13 cellular contexts compared by ENCODE assay signal in genomic region chr21:42721341-42721824, GRCh38.
DNase-seq lines count a peak whose midpoint lies in the region; ATAC-seq, FAIRE-seq and TF ChIP-seq lines count a peak whose summit lies in the region.
"Had no signal": no experiment of that assay in that cellular context is flagged by ENCODE, and none has a peak within 500 bp of the region (broad histone marks: within the 10 kb centered on the region; RNA-seq: fewer than 3 reads in every experiment).

No MANE protein-coding gene starts in this region.

- no peaks in the 10 kb centered on the region for H3K36me3 ChIP-seq in HCT116 (ENCODE audit: control insufficient read depth in 1 of 2, insufficient read depth in 2 of 2, low read length in 2 of 2)
- H3K36me3 ChIP-seq in kidney (ENCODE audit: control insufficient read depth in 1 of 2, insufficient read depth in 2 of 2, low read length in 2 of 2), result no peaks in the 10 kb centered on the region
- H3K36me3 ChIP-seq in sigmoid colon, result peaks cover 0 to 5% (median 2%) of the 10 kb centered on the region in 4 donors
- H3K36me3 ChIP-seq: tibial artery had no signal

- TF ChIP-seq CTCF in HCT116 (IDR thresholded peaks at IDR 0.05 in 2 of 3, conservative IDR thresholded peaks at IDR 0.05 in 1 of 3; ENCODE audit: borderline replicate concordance in 1 of 3, insufficient read depth in 1 of 3, low read depth in 2 of 3, low read length in 2 of 3), result no peak
- TF ChIP-seq CTCF in cardiac fibroblast (IDR thresholded peaks at IDR 0.05; ENCODE audit: low read depth, low read length), result no peak
- no peak for TF ChIP-seq CTCF in kidney (IDR thresholded peaks at IDR 0.05; ENCODE audit: borderline replicate concordance, extremely low read depth, insufficient read depth)
- no peak for TF ChIP-seq CTCF in sigmoid colon (IDR thresholded peaks at IDR 0.05)

- no peak overlapping the region for H3K4me3 ChIP-seq in HCT116 (replicated peaks in 1 of 2; ENCODE audit: low read depth in 1 of 2, low read length in 2 of 2)
- no peak overlapping the region for H3K4me3 ChIP-seq in cardiac fibroblast (replicated peaks in 1 of 2; ENCODE audit: low read depth in 2 of 2, low read length in 2 of 2)
- no peak overlapping the region for H3K4me3 ChIP-seq in kidney (ENCODE audit: low read length in 2 of 2)
- H3K4me3 ChIP-seq in sigmoid colon, result peak overlapping the region in 2 of 4 donors; percentile 1 to 24
- H3K4me3 ChIP-seq: tibial artery had no signal

- no peak for DNase-seq in HCT116 (ENCODE audit: low read depth, low spot score)
- peak; percentile 22 to 53 for DNase-seq in cardiac fibroblast (ENCODE audit: low read depth in 2 of 2)
- peak; percentile 75 for DNase-seq in kidney
- peak; percentile 85 for DNase-seq in sigmoid colon
- no peak for DNase-seq in substantia nigra (lab: John Stamatoyannopoulos, UW)
- no peak for DNase-seq in activated CD8-positive, alpha-beta memory T cell treated with anti-CD3 and anti-CD28 coated beads, Interleukin-2, amount 50 U/mL, for 4 hours
- DNase-seq in activated CD8-positive, alpha-beta T cell treated with anti-CD3 and anti-CD28 coated beads, Interleukin-2, amount 10 ng/mL, durations not matched to agents 7 days and 5 days, result no peak
- no peak for DNase-seq in GM03348 (ENCODE audit: low spot score)
- DNase-seq: naive thymus-derived CD4-positive, alpha-beta T cell; NCI-H2171; tibial artery had no signal

- no peak overlapping the region for H3K4me3 Mint-ChIP-seq in activated CD8-positive, alpha-beta T cell treated with anti-CD3 and anti-CD28 coated beads, Interleukin-2, amount 10 ng/mL, durations not matched to agents 7 days and 5 days
- H3K4me3 Mint-ChIP-seq: central memory CD8-positive, alpha-beta T cell; naive thymus-derived CD4-positive, alpha-beta T cell had no signal

- POLR2A ChIA-PET in HCT116 (lab: Charles Lee), result no interaction called here
- POLR2A ChIA-PET in activated CD8-positive, alpha-beta T cell treated with anti-CD3 and anti-CD28 coated beads, Interleukin-2, amount 10 ng/mL, durations not matched to agents 7 days and 5 days (lab: Charles Lee), result no interaction called here

- peaks cover 20% of the 10 kb centered on the region for H3K4me1 Mint-ChIP-seq in activated CD8-positive, alpha-beta T cell treated with anti-CD3 and anti-CD28 coated beads, Interleukin-2, amount 10 ng/mL, durations not matched to agents 7 days and 5 days (ENCODE audit: low read depth)
- H3K4me1 Mint-ChIP-seq: central memory CD8-positive, alpha-beta T cell had no signal

- no peaks in the 10 kb centered on the region for H3K27me3 Mint-ChIP-seq in activated CD8-positive, alpha-beta T cell treated with anti-CD3 and anti-CD28 coated beads, Interleukin-2, amount 10 ng/mL, durations not matched to agents 7 days and 5 days (ENCODE audit: low read depth)

- H3K9me3 ChIP-seq in HCT116 (ENCODE audit: control insufficient read depth in 1 of 2, insufficient read depth in 1 of 2, low read depth in 1 of 2, low read length in 2 of 2) (no peaks in the 10 kb centered on the region), kidney (ENCODE audit: control insufficient read depth in 1 of 2, low read length in 2 of 2) (no peaks in the 10 kb centered on the region), sigmoid colon (no peaks in the 10 kb centered on the region)
- H3K9me3 ChIP-seq: tibial artery had no signal

- WGBS in sigmoid colon, 2 donors, result 8 to 51% methylated on average over 6 of the region's 6 CpGs

- no peaks in the 10 kb centered on the region for H4K20me1 ChIP-seq in HCT116 (ENCODE audit: insufficient read depth)

- CTCF ChIA-PET in HCT116 (lab: Charles Lee), result no interaction called here
- CTCF ChIA-PET in activated CD8-positive, alpha-beta T cell treated with anti-CD3 and anti-CD28 coated beads, Interleukin-2, amount 10 ng/mL, durations not matched to agents 7 days and 5 days (lab: Charles Lee), result no interaction called here

- H3K36me3 Mint-ChIP-seq in activated CD8-positive, alpha-beta T cell treated with anti-CD3 and anti-CD28 coated beads, Interleukin-2, amount 10 ng/mL, durations not matched to agents 7 days and 5 days (ENCODE audit: low read depth), result no peaks in the 10 kb centered on the region
- H3K36me3 Mint-ChIP-seq: activated naive CD4-positive, alpha-beta T cell treated with anti-CD3 and anti-CD28 coated beads, Interleukin-2, amount 50 U/mL, for 72 hours had no signal

- TF ChIP-seq POLR2A in HCT116 (IDR thresholded peaks at IDR 0.05; ENCODE audit: borderline replicate concordance, extremely low read depth, insufficient read depth, insufficient read length) (no peak), sigmoid colon (IDR thresholded peaks at IDR 0.05) (no peak)

- no peaks in the 10 kb centered on the region for H3K27me3 ChIP-seq in HCT116 (ENCODE audit: insufficient read depth, low read length)
- H3K27me3 ChIP-seq in sigmoid colon, result no peaks in the 10 kb centered on the region
- H3K27me3 ChIP-seq: tibial artery had no signal

- no peaks in the 10 kb centered on the region for H3K79me2 ChIP-seq in HCT116 (ENCODE audit: insufficient read depth, low read length)

- TF ChIP-seq EP300 in sigmoid colon (IDR thresholded peaks at IDR 0.05), result peak; percentile 72 to 85 (median 78)

- H3K27ac ChIP-seq in HCT116 (ENCODE audit: low read depth, low read length) (no peak overlapping the region), kidney (ENCODE audit: low read depth in 2 of 2, low read length in 2 of 2) (no peak overlapping the region), sigmoid colon (peak overlapping the region in 3 of 4 donors; percentile 70 to 75 (median 73)), substantia nigra (ENCODE audit: low read depth, low read length, poor library complexity, severe bottlenecking) (no peak overlapping the region)
- H3K27ac ChIP-seq: tibial artery had no signal

- H3K4me2 ChIP-seq in HCT116 (ENCODE audit: low read length), result peak overlapping the region; percentile 37

- no peak overlapping the region for H2AFZ ChIP-seq in HCT116 (ENCODE audit: low read depth, low read length, poor library complexity, severe bottlenecking)

- no TSS peak for BruUV-seq in HCT116 (replicated peaks; lab: Mats Ljungman, UMichigan)

- H3K27ac Mint-ChIP-seq in activated CD8-positive, alpha-beta T cell treated with anti-CD3 and anti-CD28 coated beads, Interleukin-2, amount 10 ng/mL, durations not matched to agents 7 days and 5 days, result no peak overlapping the region
- H3K27ac Mint-ChIP-seq: activated naive CD4-positive, alpha-beta T cell treated with anti-CD3 and anti-CD28 coated beads, Interleukin-2, amount 50 U/mL, for 72 hours had no signal

- no peak for ATAC-seq in HCT116
- no peak for ATAC-seq in activated CD8-positive, alpha-beta T cell treated with anti-CD3 and anti-CD28 coated beads, Interleukin-2, amount 10 ng/mL, durations not matched to agents 7 days and 5 days
- ATAC-seq: activated naive CD4-positive, alpha-beta T cell treated with anti-CD3 and anti-CD28 coated beads, Interleukin-2, amount 50 U/mL, for 72 hours; naive thymus-derived CD4-positive, alpha-beta T cell had no signal

- H3K9me3 Mint-ChIP-seq in activated CD8-positive, alpha-beta T cell treated with anti-CD3 and anti-CD28 coated beads, Interleukin-2, amount 10 ng/mL, durations not matched to agents 7 days and 5 days (ENCODE audit: insufficient read depth), result no peaks in the 10 kb centered on the region
- H3K9me3 Mint-ChIP-seq: activated naive CD4-positive, alpha-beta T cell treated with anti-CD3 and anti-CD28 coated beads, Interleukin-2, amount 50 U/mL, for 72 hours; central memory CD8-positive, alpha-beta T cell; naive thymus-derived CD4-positive, alpha-beta T cell had no signal

- peaks cover 74 to 85% of the 10 kb centered on the region in 2 experiments for H3K4me1 ChIP-seq in HCT116 (ENCODE audit: control insufficient read depth in 1 of 2, insufficient read depth in 2 of 2, low read length in 2 of 2)
- peaks cover 6 to 32% of the 10 kb centered on the region in 2 donors for H3K4me1 ChIP-seq in kidney (ENCODE audit: control insufficient read depth in 1 of 2, insufficient read depth in 1 of 2, low read depth in 1 of 2, low read length in 2 of 2)
- peaks cover 0 to 28% (median 24%) of the 10 kb centered on the region in 4 donors for H3K4me1 ChIP-seq in sigmoid colon

- H3K9ac ChIP-seq in HCT116 (ENCODE audit: low read length) (peak overlapping the region; percentile 7; the same call in 1 of the 2 replicates), kidney (ENCODE audit: low read length in 2 of 2) (no peak overlapping the region)

- no peaks in the 10 kb centered on the region for H3K9me2 ChIP-seq in HCT116 (ENCODE audit: insufficient read depth)

- RAD21 ChIA-PET in HCT116 (lab: Charles Lee; ENCODE audit: low non-redundant PET in 1 of 2, low total read pairs in 2 of 2, uncharacterized antibody in 2 of 2, unreplicated experiment in 2 of 2), result no interaction called here

- FAIRE-seq in kidney (lab: Jason Lieb, UNC), result no peak

- no peak for TF ChIP-seq RAD21 in HCT116 (IDR thresholded peaks at IDR 0.05; ENCODE audit: low read depth)

- intact Hi-C loops in HCT116 (cut with micrococcal nuclease) (loop anchor here (10.0 kb wide), 2 partner anchors 67 to 107 kb away; partner anchors contain the start of gene PDE9A), kidney (cut with DNase I) (no loop called here), sigmoid colon (cut with DNase I) (loop anchor here (5.0 kb wide), 1 partner anchor 64 kb away; no protein-coding TSS in a partner anchor)

TF ChIP-seq in HCT116, 20 proteins besides CTCF, POLR2A, EP300 and RAD21 (continues in another document):
- TF ChIP-seq FOSL1 (IDR thresholded peaks at IDR 0.05; ENCODE audit: low read depth), result no peak
- no peak for TF ChIP-seq SP1 (IDR thresholded peaks at IDR 0.05; ENCODE audit: low read depth)
- TF ChIP-seq CBX3 (IDR thresholded peaks at IDR 0.05; ENCODE audit: low read depth), result no peak
- no peak for TF ChIP-seq JUND (IDR thresholded peaks at IDR 0.05)
- TF ChIP-seq, protein P1, sequence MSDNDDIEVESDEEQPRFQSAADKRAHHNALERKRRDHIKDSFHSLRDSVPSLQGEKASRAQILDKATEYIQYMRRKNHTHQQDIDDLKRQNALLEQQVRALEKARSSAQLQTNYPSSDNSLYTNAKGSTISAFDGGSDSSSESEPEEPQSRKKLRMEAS (IDR thresholded peaks at IDR 0.05), result no peak
- TF ChIP-seq, protein P2, sequence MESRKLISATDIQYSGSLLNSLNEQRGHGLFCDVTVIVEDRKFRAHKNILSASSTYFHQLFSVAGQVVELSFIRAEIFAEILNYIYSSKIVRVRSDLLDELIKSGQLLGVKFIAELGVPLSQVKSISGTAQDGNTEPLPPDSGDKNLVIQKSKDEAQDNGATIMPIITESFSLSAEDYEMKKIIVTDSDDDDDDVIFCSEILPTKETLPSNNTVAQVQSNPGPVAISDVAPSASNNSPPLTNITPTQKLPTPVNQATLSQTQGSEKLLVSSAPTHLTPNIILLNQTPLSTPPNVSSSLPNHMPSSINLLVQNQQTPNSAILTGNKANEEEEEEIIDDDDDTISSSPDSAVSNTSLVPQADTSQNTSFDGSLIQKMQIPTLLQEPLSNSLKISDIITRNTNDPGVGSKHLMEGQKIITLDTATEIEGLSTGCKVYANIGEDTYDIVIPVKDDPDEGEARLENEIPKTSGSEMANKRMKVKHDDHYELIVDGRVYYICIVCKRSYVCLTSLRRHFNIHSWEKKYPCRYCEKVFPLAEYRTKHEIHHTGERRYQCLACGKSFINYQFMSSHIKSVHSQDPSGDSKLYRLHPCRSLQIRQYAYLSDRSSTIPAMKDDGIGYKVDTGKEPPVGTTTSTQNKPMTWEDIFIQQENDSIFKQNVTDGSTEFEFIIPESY (IDR thresholded peaks at IDR 0.05; ENCODE audit: extremely low read depth, insufficient replicate concordance, low read length), result no peak
- TF ChIP-seq CEBPB (IDR thresholded peaks at IDR 0.05; ENCODE audit: low read depth), result no peak

Comparison
In these comparisons a context has a peak if more than half of its experiments do, and no peak if none do; other contexts are left out.
1. DNase-seq: peak in cardiac fibroblast (2 of 2), kidney (single experiment) and sigmoid colon (single experiment); none in HCT116 (single experiment), substantia nigra (0 of 49), activated CD8-positive, alpha-beta memory T cell treated with anti-CD3 and anti-CD28 coated beads, Interleukin-2, amount 50 U/mL, for 4 hours (single experiment), activated CD8-positive, alpha-beta T cell treated with anti-CD3 and anti-CD28 coated beads, Interleukin-2, amount 10 ng/mL, durations not matched to agents 7 days and 5 days (single experiment) and GM03348 (single experiment).
2. H3K27ac ChIP-seq: peak in sigmoid colon (3 of 4); none in HCT116 (single experiment), kidney (0 of 2) and substantia nigra (single experiment).